Comparison of ENCODE assay signal across 14 cellular contexts in the genomic region with DNA sequence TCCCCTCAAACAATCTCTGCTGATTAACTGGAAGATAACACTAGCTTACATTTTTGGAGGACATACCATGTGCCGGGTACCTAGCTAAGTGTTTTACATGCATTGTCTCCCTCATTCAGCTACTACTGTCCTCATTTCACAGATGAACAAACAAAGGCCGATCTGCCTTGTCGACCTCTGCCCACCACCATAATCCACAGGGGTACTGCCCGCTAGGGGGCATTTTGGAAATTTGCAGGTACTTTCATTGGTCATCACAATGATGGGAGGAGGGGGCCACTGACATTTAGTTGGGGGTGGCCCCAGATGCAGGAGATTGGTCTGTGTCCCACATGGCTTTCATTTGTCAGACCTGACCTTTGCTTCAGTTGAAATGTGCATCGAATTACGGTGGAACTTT. TPM values are rescaled to one million over a fixed set of nuclear protein-coding genes. Genes with fewer than 3 reads are reported as not detected.
DNase-seq lines count a peak whose midpoint lies in the region; ATAC-seq, FAIRE-seq and TF ChIP-seq lines count a peak whose summit lies in the region.
"Had no signal": no experiment of that assay in that cellular context is flagged by ENCODE, and none has a peak within 500 bp of the region (broad histone marks: within the 10 kb centered on the region; RNA-seq: fewer than 3 reads in every experiment).

No MANE protein-coding gene starts in this region.

- no peak for ATAC-seq in HG03159 (IDR thresholded peaks at IDR 0.05; ENCODE audit: unreplicated experiment)
- ATAC-seq in GM21786 (IDR thresholded peaks at IDR 0.05; ENCODE audit: unreplicated experiment), result no peak
- ATAC-seq: activated naive CD8-positive, alpha-beta T cell treated with anti-CD3 and anti-CD28 coated beads, Interleukin-2, amount 50 U/mL, for 24 hours had no signal

- H3K4me3 Mint-ChIP-seq in chondrocyte (ENCODE audit: unreplicated experiment) (no peak overlapping the region), mesothelial cell of epicardium (no peak overlapping the region)
- H3K4me3 Mint-ChIP-seq: activated naive CD8-positive, alpha-beta T cell treated with anti-CD3 and anti-CD28 coated beads, Interleukin-2, amount 50 U/mL, for 24 hours had no signal

- H3K27ac Mint-ChIP-seq in chondrocyte (ENCODE audit: unreplicated experiment), result no peak overlapping the region
- no peak overlapping the region for H3K27ac Mint-ChIP-seq in mesothelial cell of epicardium
- H3K27ac Mint-ChIP-seq: activated naive CD8-positive, alpha-beta T cell treated with anti-CD3 and anti-CD28 coated beads, Interleukin-2, amount 50 U/mL, for 24 hours had no signal

- TF ChIP-seq POLR2A in GM12891 (IDR thresholded peaks at IDR 0.05; ENCODE audit: low read depth, low read length), result no peak

- H3K36me3 Mint-ChIP-seq in chondrocyte (ENCODE audit: low read depth) (peaks cover 1% of the 10 kb centered on the region), mesothelial cell of epicardium (no peaks in the 10 kb centered on the region)

- TF ChIP-seq CTCF in GM12875 (IDR thresholded peaks at IDR 0.05; ENCODE audit: borderline replicate concordance, insufficient read depth, low read depth, low read length), result peak; percentile 33; the same call in 1 of the 2 replicates
- peak; percentile 53 for TF ChIP-seq CTCF in chondrocyte (IDR thresholded peaks at IDR 0.05)
- TF ChIP-seq CTCF in mesothelial cell of epicardium (IDR thresholded peaks at IDR 0.05; ENCODE audit: unreplicated experiment), result peak; percentile 43

- H3K9me3 Mint-ChIP-seq in chondrocyte (ENCODE audit: low read depth), result no peaks in the 10 kb centered on the region
- H3K9me3 Mint-ChIP-seq in mesothelial cell of epicardium, result no peaks in the 10 kb centered on the region
- H3K9me3 Mint-ChIP-seq: activated naive CD8-positive, alpha-beta T cell treated with anti-CD3 and anti-CD28 coated beads, Interleukin-2, amount 50 U/mL, for 24 hours had no signal

- DNase-seq in NCI-H526 treated with DMSO at 0.1 percent for 48 hours (lab: John Stamatoyannopoulos, UW) (peak; percentile 12), chondrocyte (ENCODE audit: low spot score) (no peak), mesothelial cell of epicardium (ENCODE audit: low spot score in 2 of 2, unreplicated experiment in 2 of 2) (no peak), GM12891 (ENCODE audit: insufficient read length, low spot score) (no peak), NCI-H345 (lab: John Stamatoyannopoulos, UW) (no peak)
- DNase-seq: activated naive CD8-positive, alpha-beta T cell treated with anti-CD3 and anti-CD28 coated beads, Interleukin-2, amount 50 U/mL, for 24 hours; activated T-cell treated with anti-CD3 and anti-CD28 coated beads for 4 hours; NCI-H1105; small intestine; stomach had no signal

- H3K4me3 ChIP-seq in GM12875 (ENCODE audit: low read depth, low read length), result no peak overlapping the region
- H3K4me3 ChIP-seq: stomach had no signal

- H3K27me3 Mint-ChIP-seq in chondrocyte (ENCODE audit: low read depth) (peaks cover 44% of the 10 kb centered on the region), mesothelial cell of epicardium (ENCODE audit: low read depth) (peaks cover 72% of the 10 kb centered on the region)

- H3K4me1 Mint-ChIP-seq in chondrocyte (ENCODE audit: low read depth), result peaks cover 8% of the 10 kb centered on the region
- H3K4me1 Mint-ChIP-seq in mesothelial cell of epicardium, result peaks cover 8% of the 10 kb centered on the region
- H3K4me1 Mint-ChIP-seq: activated naive CD8-positive, alpha-beta T cell treated with anti-CD3 and anti-CD28 coated beads, Interleukin-2, amount 50 U/mL, for 24 hours had no signal

- no peak for FAIRE-seq in GM12891 (lab: Jason Lieb, UNC)
- FAIRE-seq: colon, small intestine had no signal

TF ChIP-seq in GM12891, 5 proteins besides CTCF, POLR2A, EP300 and RAD21:
- TF ChIP-seq SPI1 (IDR thresholded peaks at IDR 0.05; ENCODE audit: low read depth, low read length), result no peak
- TF ChIP-seq TAF1 (IDR thresholded peaks at IDR 0.05; ENCODE audit: low read depth, low read length), result no peak
- no peak for TF ChIP-seq POLR2AphosphoS5 (IDR thresholded peaks at IDR 0.05; ENCODE audit: low read depth, low read length)
- no peak for TF ChIP-seq PAX5 (IDR thresholded peaks at IDR 0.05; ENCODE audit: insufficient read depth, low read length, severe bottlenecking)
- no peak for TF ChIP-seq POU2F2 (IDR thresholded peaks at IDR 0.05; ENCODE audit: low read depth, low read length)

RNA-seq across cellular contexts. Expression of a gene that starts 3.9 kb away (rescaled TPM):
- 0.07 TPM in 1 of 3 replicates, not detected in the others for total RNA-seq in chondrocyte
- 0.29 to 0.47 TPM in 2 of 3 replicates, not detected in the other for total RNA-seq in mesothelial cell of epicardium
- 10.9 TPM for polyA plus RNA-seq in GM12891 (2012; ENCODE audit: low read depth, missing spikeins)
